In genomic region chr1:3772027-3772714, GRCh38 we compare ENCODE assay signal across 8 cellular contexts.
DNase-seq lines count a peak whose midpoint lies in the region; ATAC-seq and TF ChIP-seq lines count a peak whose summit lies in the region.

No MANE protein-coding gene starts in this region.

- H3K27ac ChIP-seq in mucosa of rectum (ENCODE audit: low read depth in 2 of 2, low read length in 2 of 2): no peak overlapping the region

- ATAC-seq in HG03103 (IDR thresholded peaks at IDR 0.05; ENCODE audit: low read depth, unreplicated experiment): peak; percentile 57

- peaks cover 0 to 4% of the 10 kb centered on the region in 2 donors for H3K27me3 ChIP-seq in mucosa of rectum (ENCODE audit: control insufficient read depth in 2 of 2, insufficient read depth in 2 of 2, low read length in 2 of 2)

- H3K36me3 ChIP-seq in mucosa of rectum (ENCODE audit: control insufficient read depth in 2 of 2, insufficient read depth in 2 of 2, low read length in 2 of 2): no peaks in the 10 kb centered on the region

- peak; percentile 1 to 65 for DNase-seq in NCI-H187 (lab: John Stamatoyannopoulos, UW)
- DNase-seq in NCI-H187 treated with DMSO at 0.1 percent for 48 hours (lab: John Stamatoyannopoulos, UW): no peak
- peak; percentile 70 to 80 for DNase-seq in NOMO-1 (lab: John Stamatoyannopoulos, UW; ENCODE audit: unreplicated experiment in 2 of 2)
- peak; percentile 84 for DNase-seq in activated CD8-positive, alpha-beta memory T cell treated with anti-CD3 and anti-CD28 coated beads, Interleukin-2, amount 50 U/mL, for 4 hours
- DNase-seq in epithelial cell of esophagus (ENCODE audit: low read depth): peak; percentile 83
- DNase-seq in stimulated activated CD8-positive, alpha-beta memory T cell treated with anti-CD3 and anti-CD28 coated beads, Interleukin-4, amount 100 ng/mL, for 48 hours: peak; percentile 92

- no peak for TF ChIP-seq CTCF in epithelial cell of esophagus (IDR thresholded peaks at IDR 0.05; ENCODE audit: insufficient read depth, low read depth, low read length, missing control alignments)

- H3K9me3 ChIP-seq in mucosa of rectum (ENCODE audit: control insufficient read depth in 2 of 2, low read length in 2 of 2): no peaks in the 10 kb centered on the region

- H3K4me3 ChIP-seq in epithelial cell of esophagus (ENCODE audit: low read length): peak overlapping the region; percentile 44
- H3K4me3 ChIP-seq in mucosa of rectum (ENCODE audit: low read length in 2 of 2): peak overlapping the region; percentile 49 to 61

- H3K9ac ChIP-seq in mucosa of rectum (ENCODE audit: low read depth in 1 of 2, low read length in 2 of 2): peak overlapping the region; percentile 17 to 42

- H3K4me1 ChIP-seq in mucosa of rectum (ENCODE audit: control insufficient read depth in 2 of 2, insufficient read depth in 2 of 2, low read length in 2 of 2): peaks cover 15 to 23% of the 10 kb centered on the region in 2 donors
